Comparison of ENCODE assay signal across 22 cellular contexts in genomic region chr4:2386717-2387116, GRCh38. TPM values are rescaled to one million over a fixed set of nuclear protein-coding genes. Genes with fewer than 3 reads are reported as not detected.
A peak's percentile ranks its signal among the peaks of the same experiment; 100 is the strongest.
DNase-seq lines count a peak whose midpoint lies in the region; ATAC-seq lines count a peak whose summit lies in the region.
"Had no signal": no experiment of that assay in that cellular context is flagged by ENCODE, and none has a peak within 500 bp of the region (broad histone marks: within the 10 kb centered on the region; RNA-seq: fewer than 3 reads in every experiment).

No MANE protein-coding gene starts in this region.

- H3K4me1 ChIP-seq in aorta (ENCODE audit: control insufficient read depth in 1 of 2, insufficient read depth in 2 of 2, low read length in 2 of 2): no peaks in the 10 kb centered on the region
- H3K4me1 ChIP-seq: A549, BE2C, Caco-2 had no signal

- H3K9me3 Mint-ChIP-seq in stimulated activated naive CD8-positive, alpha-beta T cell treated with anti-CD3 and anti-CD28 coated beads, Interleukin-15, amount 100 ng/mL, for 72 hours: no peaks in the 10 kb centered on the region
- H3K9me3 Mint-ChIP-seq: CD4-positive, alpha-beta memory T cell; CD4-positive, CD25-positive, alpha-beta regulatory T cell; CD8-positive, alpha-beta memory T cell had no signal

- no peaks in the 10 kb centered on the region for H3K9me3 ChIP-seq in aorta (ENCODE audit: control insufficient read depth, low read length)
- H3K9me3 ChIP-seq: A549, BE2C, BLaER1, Caco-2 had no signal

- in situ Hi-C loops in ACHN (cut with HindIII; ENCODE audit: low pct_ligation_motif_present, low pct_unique_long_range_greater_than_20kb, low sequenced_read_pairs): no loop called here

- no peak overlapping the region for H3K27ac ChIP-seq in aorta (ENCODE audit: low read depth in 1 of 2, low read length in 2 of 2)
- H3K27ac ChIP-seq: 22Rv1, A549, BLaER1 had no signal

- ATAC-seq in stimulated activated naive CD8-positive, alpha-beta T cell treated with anti-CD3 and anti-CD28 coated beads, Interleukin-15, amount 100 ng/mL, for 72 hours: peak; percentile 28
- no peak for ATAC-seq in stimulated activated naive CD8-positive, alpha-beta T cell treated with anti-CD3 and anti-CD28 coated beads, Interleukin-15, Interleukin-2, amounts not matched to agents 100 U/mL and 50 U/mL, for 24 hours
- ATAC-seq in aorta (ENCODE audit: low FRiP score): peak; percentile 9
- ATAC-seq: A549, GM12878 had no signal

- peaks cover 17% of the 10 kb centered on the region for H3K27me3 Mint-ChIP-seq in stimulated activated naive CD8-positive, alpha-beta T cell treated with anti-CD3 and anti-CD28 coated beads, Interleukin-15, amount 100 ng/mL, for 72 hours
- H3K27me3 Mint-ChIP-seq: CD4-positive, alpha-beta memory T cell; CD4-positive, CD25-positive, alpha-beta regulatory T cell had no signal

- WGBS in aorta, 2 donors: 93% methylated on average over 19 of the region's 19 CpGs

- no peak overlapping the region for H3K4me3 ChIP-seq in aorta (ENCODE audit: low read length in 2 of 2)
- H3K4me3 ChIP-seq: A549, BLaER1, GM12878 had no signal

- intact Hi-C loops in aorta (cut with DNase I): no loop called here

- no peaks in the 10 kb centered on the region for H3K27me3 ChIP-seq in aorta (ENCODE audit: control insufficient read depth in 1 of 2, insufficient read depth in 2 of 2, low read length in 1 of 2)
- H3K27me3 ChIP-seq: BE2C had no signal

- peaks cover 29% of the 10 kb centered on the region for H3K4me1 Mint-ChIP-seq in stimulated activated naive CD8-positive, alpha-beta T cell treated with anti-CD3 and anti-CD28 coated beads, Interleukin-15, amount 100 ng/mL, for 72 hours

- DNase-seq in stimulated activated naive CD8-positive, alpha-beta T cell treated with anti-CD3 and anti-CD28 coated beads, Interleukin-15, amount 100 ng/mL, for 72 hours: no peak
- no peak for DNase-seq in stimulated activated naive CD8-positive, alpha-beta T cell treated with anti-CD3 and anti-CD28 coated beads, Interleukin-15, Interleukin-2, amounts not matched to agents 100 U/mL and 50 U/mL, for 24 hours
- DNase-seq in islet precursor cell (peak; percentile 41), aorta (no peak), NCI-H2081 (lab: John Stamatoyannopoulos, UW) (no peak), ACHN (no peak)
- DNase-seq: BE2C; C1 segment of cervical spinal cord; Caco-2; Calu3; CD4-positive, alpha-beta memory T cell; CD4-positive, CD25-positive, alpha-beta regulatory T cell; CD8-positive, alpha-beta memory T cell; DMS79 treated with DMSO at 0.1 percent for 48 hours; GDM1 had no signal

- no peaks in the 10 kb centered on the region for H3K36me3 ChIP-seq in aorta (ENCODE audit: control insufficient read depth in 1 of 2, insufficient read depth in 2 of 2, low read length in 1 of 2)
- H3K36me3 ChIP-seq: BE2C, BLaER1 had no signal

- no peak overlapping the region for H3K4me3 Mint-ChIP-seq in stimulated activated naive CD8-positive, alpha-beta T cell treated with anti-CD3 and anti-CD28 coated beads, Interleukin-15, amount 100 ng/mL, for 72 hours
- H3K4me3 Mint-ChIP-seq: CD14-positive monocyte; CD4-positive, alpha-beta memory T cell; CD4-positive, CD25-positive, alpha-beta regulatory T cell had no signal

- no peak overlapping the region for H3K27ac Mint-ChIP-seq in stimulated activated naive CD8-positive, alpha-beta T cell treated with anti-CD3 and anti-CD28 coated beads, Interleukin-15, amount 100 ng/mL, for 72 hours
- H3K27ac Mint-ChIP-seq: CD14-positive monocyte had no signal

RNA-seq across cellular contexts. Expression of gene ZFYVE28, which starts 31.7 kb away (rescaled TPM):
- 10 to 100 TPM; 10.8 to 25.9 TPM for total RNA-seq in aorta
- polyA plus RNA-seq in aorta: 10 to 100 TPM in 1 of 2 donors, 1 to 10 TPM in 1; 7.0 to 14.3 TPM

RNA-seq across cellular contexts. Expression of gene CFAP99, which starts 32.0 kb away (rescaled TPM):
- total RNA-seq in aorta: under 1 TPM in 1 of 2 donors, not detected in 1; 0.13 TPM
- polyA plus RNA-seq in aorta: not detected
- total RNA-seq: A172, Caco-2, Calu3, GM12878 had no signal
- polyA plus RNA-seq: AG04450; CD4-positive, alpha-beta memory T cell; CD4-positive, CD25-positive, alpha-beta regulatory T cell; CD8-positive, alpha-beta memory T cell; GM12878 had no signal
